In genomic region chr10:89185658-89186057, GRCh38 we compare ENCODE assay signal across 1 cellular context.
TF ChIP-seq lines count a peak whose summit lies in the region.

No MANE protein-coding gene starts in this region.

TF ChIP-seq in HEK293, 187 proteins besides CTCF, POLR2A, EP300 and RAD21 (continued from another document):
- TF ChIP-seq, protein P1, sequence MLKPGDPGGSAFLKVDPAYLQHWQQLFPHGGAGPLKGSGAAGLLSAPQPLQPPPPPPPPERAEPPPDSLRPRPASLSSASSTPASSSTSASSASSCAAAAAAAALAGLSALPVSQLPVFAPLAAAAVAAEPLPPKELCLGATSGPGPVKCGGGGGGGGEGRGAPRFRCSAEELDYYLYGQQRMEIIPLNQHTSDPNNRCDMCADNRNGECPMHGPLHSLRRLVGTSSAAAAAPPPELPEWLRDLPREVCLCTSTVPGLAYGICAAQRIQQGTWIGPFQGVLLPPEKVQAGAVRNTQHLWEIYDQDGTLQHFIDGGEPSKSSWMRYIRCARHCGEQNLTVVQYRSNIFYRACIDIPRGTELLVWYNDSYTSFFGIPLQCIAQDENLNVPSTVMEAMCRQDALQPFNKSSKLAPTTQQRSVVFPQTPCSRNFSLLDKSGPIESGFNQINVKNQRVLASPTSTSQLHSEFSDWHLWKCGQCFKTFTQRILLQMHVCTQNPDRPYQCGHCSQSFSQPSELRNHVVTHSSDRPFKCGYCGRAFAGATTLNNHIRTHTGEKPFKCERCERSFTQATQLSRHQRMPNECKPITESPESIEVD (tag by site-specific recombination; IDR thresholded peaks at IDR 0.05): peak; percentile 85; the same call in 1 of the 2 replicates
- peak; percentile 51; the same call in 1 of the 2 replicates for TF ChIP-seq EGR2 (tag by site-specific recombination; IDR thresholded peaks at IDR 0.05; ENCODE audit: low read depth)
- 0 out of 2 replicates have a peak, but pooled peaks have one; percentile 49 for TF ChIP-seq ZNF350 (tag by site-specific recombination; IDR thresholded peaks at IDR 0.05)
- peak; percentile 93 for TF ChIP-seq OSR2 (tag by site-specific recombination; IDR thresholded peaks at IDR 0.05)
- TF ChIP-seq KLF10 (tag by site-specific recombination; IDR thresholded peaks at IDR 0.05): no peak
- TF ChIP-seq, protein P2, sequence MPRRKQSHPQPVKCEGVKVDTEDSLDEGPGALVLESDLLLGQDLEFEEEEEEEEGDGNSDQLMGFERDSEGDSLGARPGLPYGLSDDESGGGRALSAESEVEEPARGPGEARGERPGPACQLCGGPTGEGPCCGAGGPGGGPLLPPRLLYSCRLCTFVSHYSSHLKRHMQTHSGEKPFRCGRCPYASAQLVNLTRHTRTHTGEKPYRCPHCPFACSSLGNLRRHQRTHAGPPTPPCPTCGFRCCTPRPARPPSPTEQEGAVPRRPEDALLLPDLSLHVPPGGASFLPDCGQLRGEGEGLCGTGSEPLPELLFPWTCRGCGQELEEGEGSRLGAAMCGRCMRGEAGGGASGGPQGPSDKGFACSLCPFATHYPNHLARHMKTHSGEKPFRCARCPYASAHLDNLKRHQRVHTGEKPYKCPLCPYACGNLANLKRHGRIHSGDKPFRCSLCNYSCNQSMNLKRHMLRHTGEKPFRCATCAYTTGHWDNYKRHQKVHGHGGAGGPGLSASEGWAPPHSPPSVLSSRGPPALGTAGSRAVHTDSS (tag by site-specific recombination; IDR thresholded peaks at IDR 0.05): 0 out of 2 replicates have a peak, but pooled peaks have one; percentile 10
- TF ChIP-seq, protein P3, sequence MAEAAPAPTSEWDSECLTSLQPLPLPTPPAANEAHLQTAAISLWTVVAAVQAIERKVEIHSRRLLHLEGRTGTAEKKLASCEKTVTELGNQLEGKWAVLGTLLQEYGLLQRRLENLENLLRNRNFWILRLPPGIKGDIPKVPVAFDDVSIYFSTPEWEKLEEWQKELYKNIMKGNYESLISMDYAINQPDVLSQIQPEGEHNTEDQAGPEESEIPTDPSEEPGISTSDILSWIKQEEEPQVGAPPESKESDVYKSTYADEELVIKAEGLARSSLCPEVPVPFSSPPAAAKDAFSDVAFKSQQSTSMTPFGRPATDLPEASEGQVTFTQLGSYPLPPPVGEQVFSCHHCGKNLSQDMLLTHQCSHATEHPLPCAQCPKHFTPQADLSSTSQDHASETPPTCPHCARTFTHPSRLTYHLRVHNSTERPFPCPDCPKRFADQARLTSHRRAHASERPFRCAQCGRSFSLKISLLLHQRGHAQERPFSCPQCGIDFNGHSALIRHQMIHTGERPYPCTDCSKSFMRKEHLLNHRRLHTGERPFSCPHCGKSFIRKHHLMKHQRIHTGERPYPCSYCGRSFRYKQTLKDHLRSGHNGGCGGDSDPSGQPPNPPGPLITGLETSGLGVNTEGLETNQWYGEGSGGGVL (tag by site-specific recombination; IDR thresholded peaks at IDR 0.05): peak; percentile 71
- peak; percentile 91 for TF ChIP-seq WT1 (tag by site-specific recombination; IDR thresholded peaks at IDR 0.05)
- peak; percentile 84; the same call in 1 of the 2 replicates for TF ChIP-seq KLF7 (tag by site-specific recombination; IDR thresholded peaks at IDR 0.05; ENCODE audit: borderline replicate concordance)
- no peak for TF ChIP-seq ZNF169 (tag by site-specific recombination; IDR thresholded peaks at IDR 0.05)
- TF ChIP-seq ZBTB21 (tag by site-specific recombination; IDR thresholded peaks at IDR 0.05): peak; percentile 49; the same call in 1 of the 2 replicates
- TF ChIP-seq ZBTB44 (tag by site-specific recombination; IDR thresholded peaks at IDR 0.05): peak; percentile 63; the same call in 1 of the 2 replicates
- TF ChIP-seq ZXDB (tag by site-specific recombination; IDR thresholded peaks at IDR 0.05): peak; percentile 88
- peak; percentile 46 for TF ChIP-seq ZNF366 (tag by site-specific recombination; conservative IDR thresholded peaks at IDR 0.05)
- TF ChIP-seq ZNF610 (tag by site-specific recombination; IDR thresholded peaks at IDR 0.05; ENCODE audit: borderline replicate concordance): peak; percentile 60; the same call in 1 of the 2 replicates
- TF ChIP-seq, protein P4, sequence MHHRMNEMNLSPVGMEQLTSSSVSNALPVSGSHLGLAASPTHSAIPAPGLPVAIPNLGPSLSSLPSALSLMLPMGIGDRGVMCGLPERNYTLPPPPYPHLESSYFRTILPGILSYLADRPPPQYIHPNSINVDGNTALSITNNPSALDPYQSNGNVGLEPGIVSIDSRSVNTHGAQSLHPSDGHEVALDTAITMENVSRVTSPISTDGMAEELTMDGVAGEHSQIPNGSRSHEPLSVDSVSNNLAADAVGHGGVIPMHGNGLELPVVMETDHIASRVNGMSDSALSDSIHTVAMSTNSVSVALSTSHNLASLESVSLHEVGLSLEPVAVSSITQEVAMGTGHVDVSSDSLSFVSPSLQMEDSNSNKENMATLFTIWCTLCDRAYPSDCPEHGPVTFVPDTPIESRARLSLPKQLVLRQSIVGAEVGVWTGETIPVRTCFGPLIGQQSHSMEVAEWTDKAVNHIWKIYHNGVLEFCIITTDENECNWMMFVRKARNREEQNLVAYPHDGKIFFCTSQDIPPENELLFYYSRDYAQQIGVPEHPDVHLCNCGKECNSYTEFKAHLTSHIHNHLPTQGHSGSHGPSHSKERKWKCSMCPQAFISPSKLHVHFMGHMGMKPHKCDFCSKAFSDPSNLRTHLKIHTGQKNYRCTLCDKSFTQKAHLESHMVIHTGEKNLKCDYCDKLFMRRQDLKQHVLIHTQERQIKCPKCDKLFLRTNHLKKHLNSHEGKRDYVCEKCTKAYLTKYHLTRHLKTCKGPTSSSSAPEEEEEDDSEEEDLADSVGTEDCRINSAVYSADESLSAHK (tag by site-specific recombination; IDR thresholded peaks at IDR 0.05): peak; percentile 82
- TF ChIP-seq GLIS1 (tag by site-specific recombination; IDR thresholded peaks at IDR 0.05): peak; percentile 59
- no peak for TF ChIP-seq MZF1 (tag by site-specific recombination; IDR thresholded peaks at IDR 0.05; ENCODE audit: borderline replicate concordance)
- 0 out of 2 replicates have a peak, but pooled peaks have one; percentile 40 for TF ChIP-seq ZBTB8A (tag by site-specific recombination; IDR thresholded peaks at IDR 0.05)
- 0 out of 2 replicates have a peak, but pooled peaks have one; percentile 22 for TF ChIP-seq PATZ1 (tag by site-specific recombination; IDR thresholded peaks at IDR 0.05)
- TF ChIP-seq, protein P5, sequence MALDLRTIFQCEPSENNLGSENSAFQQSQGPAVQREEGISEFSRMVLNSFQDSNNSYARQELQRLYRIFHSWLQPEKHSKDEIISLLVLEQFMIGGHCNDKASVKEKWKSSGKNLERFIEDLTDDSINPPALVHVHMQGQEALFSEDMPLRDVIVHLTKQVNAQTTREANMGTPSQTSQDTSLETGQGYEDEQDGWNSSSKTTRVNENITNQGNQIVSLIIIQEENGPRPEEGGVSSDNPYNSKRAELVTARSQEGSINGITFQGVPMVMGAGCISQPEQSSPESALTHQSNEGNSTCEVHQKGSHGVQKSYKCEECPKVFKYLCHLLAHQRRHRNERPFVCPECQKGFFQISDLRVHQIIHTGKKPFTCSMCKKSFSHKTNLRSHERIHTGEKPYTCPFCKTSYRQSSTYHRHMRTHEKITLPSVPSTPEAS (tag by site-specific recombination; IDR thresholded peaks at IDR 0.05): no peak
- TF ChIP-seq ZNF629 (tag by site-specific recombination; IDR thresholded peaks at IDR 0.05): 0 out of 2 replicates have a peak, but pooled peaks have one; percentile 24
- peak; percentile 64 for TF ChIP-seq KLF8 (tag by site-specific recombination; IDR thresholded peaks at IDR 0.05)
- peak; percentile 61 for TF ChIP-seq ZNF335 (tag by site-specific recombination; conservative IDR thresholded peaks at IDR 0.05)
- no peak for TF ChIP-seq HOXD13 (CRISPR knock-in tag; IDR thresholded peaks at IDR 0.05; ENCODE audit: borderline replicate concordance)
- no peak for TF ChIP-seq ZNF121 (tag by site-specific recombination; IDR thresholded peaks at IDR 0.05)
- TF ChIP-seq, protein P6, sequence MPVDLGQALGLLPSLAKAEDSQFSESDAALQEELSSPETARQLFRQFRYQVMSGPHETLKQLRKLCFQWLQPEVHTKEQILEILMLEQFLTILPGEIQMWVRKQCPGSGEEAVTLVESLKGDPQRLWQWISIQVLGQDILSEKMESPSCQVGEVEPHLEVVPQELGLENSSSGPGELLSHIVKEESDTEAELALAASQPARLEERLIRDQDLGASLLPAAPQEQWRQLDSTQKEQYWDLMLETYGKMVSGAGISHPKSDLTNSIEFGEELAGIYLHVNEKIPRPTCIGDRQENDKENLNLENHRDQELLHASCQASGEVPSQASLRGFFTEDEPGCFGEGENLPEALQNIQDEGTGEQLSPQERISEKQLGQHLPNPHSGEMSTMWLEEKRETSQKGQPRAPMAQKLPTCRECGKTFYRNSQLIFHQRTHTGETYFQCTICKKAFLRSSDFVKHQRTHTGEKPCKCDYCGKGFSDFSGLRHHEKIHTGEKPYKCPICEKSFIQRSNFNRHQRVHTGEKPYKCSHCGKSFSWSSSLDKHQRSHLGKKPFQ (tag by site-specific recombination; IDR thresholded peaks at IDR 0.05): peak; percentile 99
- TF ChIP-seq, protein P7, sequence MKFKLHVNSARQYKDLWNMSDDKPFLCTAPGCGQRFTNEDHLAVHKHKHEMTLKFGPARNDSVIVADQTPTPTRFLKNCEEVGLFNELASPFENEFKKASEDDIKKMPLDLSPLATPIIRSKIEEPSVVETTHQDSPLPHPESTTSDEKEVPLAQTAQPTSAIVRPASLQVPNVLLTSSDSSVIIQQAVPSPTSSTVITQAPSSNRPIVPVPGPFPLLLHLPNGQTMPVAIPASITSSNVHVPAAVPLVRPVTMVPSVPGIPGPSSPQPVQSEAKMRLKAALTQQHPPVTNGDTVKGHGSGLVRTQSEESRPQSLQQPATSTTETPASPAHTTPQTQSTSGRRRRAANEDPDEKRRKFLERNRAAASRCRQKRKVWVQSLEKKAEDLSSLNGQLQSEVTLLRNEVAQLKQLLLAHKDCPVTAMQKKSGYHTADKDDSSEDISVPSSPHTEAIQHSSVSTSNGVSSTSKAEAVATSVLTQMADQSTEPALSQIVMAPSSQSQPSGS (tag by site-specific recombination; IDR thresholded peaks at IDR 0.05; ENCODE audit: low read depth): peak; percentile 4; the same call in 1 of the 2 replicates
- TF ChIP-seq ZNF24 (tag by site-specific recombination; IDR thresholded peaks at IDR 0.05): peak; percentile 34; the same call in 1 of the 2 replicates
- 0 out of 2 replicates have a peak, but pooled peaks have one; percentile 27 for TF ChIP-seq ZNF449 (tag by site-specific recombination; IDR thresholded peaks at IDR 0.05)
- TF ChIP-seq ZFHX2 (tag by site-specific recombination; conservative IDR thresholded peaks at IDR 0.05): peak; percentile 84
- peak; percentile 60; the same call in 1 of the 2 replicates for TF ChIP-seq KLF17 (tag by site-specific recombination; IDR thresholded peaks at IDR 0.05)
- TF ChIP-seq ZSCAN16 (tag by site-specific recombination; IDR thresholded peaks at IDR 0.05): peak; percentile 29; the same call in 1 of the 2 replicates
- peak; percentile 92 for TF ChIP-seq OVOL3 (tag by site-specific recombination; IDR thresholded peaks at IDR 0.05)
